In genomic region chr3:34077796-34078195, GRCh38 we compare ENCODE assay signal across 11 cellular contexts.
DNase-seq lines count a peak whose midpoint lies in the region; ATAC-seq and TF ChIP-seq lines count a peak whose summit lies in the region.
"Had no signal": no experiment of that assay in that cellular context is flagged by ENCODE, and none has a peak within 500 bp of the region (broad histone marks: within the 10 kb centered on the region; RNA-seq: fewer than 3 reads in every experiment).

No MANE protein-coding gene starts in this region.

- no peak overlapping the region for H3K4me2 ChIP-seq in PC-9

- POLR2A ChIA-PET in PC-9 (lab: Charles Lee; ENCODE audit: unreplicated experiment), result no interaction called here

- ATAC-seq in GM18858 (IDR thresholded peaks at IDR 0.05; ENCODE audit: unreplicated experiment), result peak; percentile 70
- peak; percentile 88 for ATAC-seq in GM21723 (IDR thresholded peaks at IDR 0.05; ENCODE audit: unreplicated experiment)
- ATAC-seq in HG03439 (IDR thresholded peaks at IDR 0.05; ENCODE audit: unreplicated experiment), result peak; percentile 73

- H3K27ac ChIP-seq in PC-9, result no peak overlapping the region

- DNase-seq in left kidney (ENCODE audit: low read depth, low spot score) (peak; percentile 56), HPDE6-E6E7 (ENCODE audit: extremely low spot score) (no peak), PC-9 (no peak), NCI-H1930 (lab: John Stamatoyannopoulos, UW) (no peak)
- no peak for DNase-seq in activated CD4-positive, alpha-beta T cell treated with anti-CD3 and anti-CD28 coated beads for 48 hours
- DNase-seq: amniotic stem cell; CD4-positive, CD25-positive, alpha-beta regulatory T cell; NCI-H446 treated with DMSO at 0.1 percent for 48 hours had no signal

- no peaks in the 10 kb centered on the region for H3K4me1 ChIP-seq in PC-9 (replicated peaks; ENCODE audit: insufficient read depth)

- no peak for TF ChIP-seq CTCF in PC-9 (conservative IDR thresholded peaks at IDR 0.05)

- CTCF ChIA-PET in PC-9 (lab: Charles Lee), result no interaction called here

- no TSS peak for BruUV-seq in PC-9 (replicated peaks; lab: Mats Ljungman, UMichigan)

- no peak overlapping the region for H3K4me3 ChIP-seq in PC-9

- peaks cover 9% of the 10 kb centered on the region; the same call in 1 of the 2 replicates for H3K27me3 ChIP-seq in PC-9 (ENCODE audit: insufficient read depth, low read depth)

- H3K79me2 ChIP-seq in PC-9 (ENCODE audit: low read depth), result no peaks in the 10 kb centered on the region

- intact Hi-C loops in PC-9 (cut with micrococcal nuclease; ENCODE audit: unreplicated experiment), result no loop called here

- no peaks in the 10 kb centered on the region for H3K36me3 ChIP-seq in PC-9 (ENCODE audit: low read depth)

- H4K20me1 ChIP-seq in PC-9 (ENCODE audit: insufficient read depth), result no peaks in the 10 kb centered on the region

- no peaks in the 10 kb centered on the region for H3K9me3 ChIP-seq in PC-9 (ENCODE audit: insufficient read depth, low read depth)

- H3F3A ChIP-seq in PC-9 (ENCODE audit: insufficient read depth, low read depth), result no peaks in the 10 kb centered on the region

- no peaks in the 10 kb centered on the region for H3K9me2 ChIP-seq in PC-9 (ENCODE audit: insufficient read depth)

- H2AFZ ChIP-seq in PC-9, result no peak overlapping the region
